8 cellular contexts compared by ENCODE assay signal in the genomic region with DNA sequence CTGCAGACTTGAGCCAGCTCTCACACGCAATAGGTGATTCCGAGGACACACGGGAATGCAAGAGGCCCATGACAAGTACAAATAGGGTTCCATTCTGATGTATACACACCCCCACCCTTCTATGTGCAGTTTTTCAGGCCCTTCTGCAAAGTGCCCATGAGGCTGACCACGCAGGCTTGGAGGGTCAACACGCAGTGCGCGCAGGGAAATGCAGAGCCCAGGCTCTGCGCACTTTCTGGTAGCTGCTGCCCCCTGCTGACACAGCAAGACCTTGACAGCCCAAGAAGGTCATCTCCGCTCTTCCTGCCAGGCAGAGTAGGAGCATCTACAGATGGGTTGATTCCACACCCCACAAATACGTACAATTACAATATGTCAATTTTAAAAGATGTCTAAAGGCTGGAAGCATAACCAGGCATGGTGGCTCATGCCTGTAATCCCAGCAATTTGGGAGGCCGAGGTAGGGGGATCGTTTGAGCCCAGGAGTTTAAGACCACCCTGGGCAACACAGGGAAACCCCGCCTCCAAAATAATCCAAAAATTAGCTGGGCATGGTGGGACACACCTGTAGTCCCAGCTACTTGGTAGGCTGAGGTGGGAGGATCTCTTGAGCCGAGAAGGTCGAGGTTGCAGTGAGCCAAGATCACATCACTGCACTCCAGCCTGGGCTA. TPM values are rescaled to one million over a fixed set of nuclear protein-coding genes. Genes with fewer than 3 reads are reported as not detected.
DNase-seq lines count a peak whose midpoint lies in the region; TF ChIP-seq lines count a peak whose summit lies in the region.

No MANE protein-coding gene starts in this region.

- peaks cover 0 to 9% (median 3%) of the 10 kb centered on the region in 3 donors for H3K27me3 Mint-ChIP-seq in immature natural killer cell (ENCODE audit: low read depth in 3 of 3)

- no peaks in the 10 kb centered on the region for H4K20me1 ChIP-seq in DOHH2 (ENCODE audit: control insufficient read depth, insufficient read depth, low read depth, low read length)

- H3K4me1 ChIP-seq in DOHH2 (ENCODE audit: control insufficient read depth, low read length) = peaks cover 30% of the 10 kb centered on the region

- in situ Hi-C loops in astrocyte of the spinal cord (cut with HindIII; ENCODE audit: low sequenced_read_pairs) = no loop called here

- peaks cover 0 to 3% (median 0%) of the 10 kb centered on the region in 6 donors for H3K9me3 Mint-ChIP-seq in immature natural killer cell

- no peak overlapping the region for H3K27ac ChIP-seq in DOHH2 (ENCODE audit: low read depth, low read length)

- H3K36me3 ChIP-seq in DOHH2 (ENCODE audit: control insufficient read depth, low read length) = no peaks in the 10 kb centered on the region

- H3K4me3 Mint-ChIP-seq in immature natural killer cell = no peak overlapping the region

- no peak overlapping the region for H3K4me2 ChIP-seq in DOHH2 (ENCODE audit: low read length)

- peaks cover 12% of the 10 kb centered on the region for H3F3A ChIP-seq in DOHH2 (ENCODE audit: control insufficient read depth, insufficient read depth)

- peaks cover 5% of the 10 kb centered on the region in 3 donors for H3K36me3 Mint-ChIP-seq in immature natural killer cell

- DNase-seq in GM20000 (ENCODE audit: low spot score) = peak; percentile 79
- DNase-seq in HK-2 (ENCODE audit: unreplicated experiment) = peak; percentile 44
- DNase-seq in SKM-1 (lab: John Stamatoyannopoulos, UW; ENCODE audit: unreplicated experiment) = peak; percentile 66
- DNase-seq in astrocyte of the spinal cord (ENCODE audit: low read depth, low spot score) = peak; percentile 35
- DNase-seq in immature natural killer cell = peak in 2 of 3 donors; percentile 17 to 18
- peak; percentile 61 to 72 for DNase-seq in stimulated activated CD4-positive, alpha-beta T cell treated with anti-CD3 and anti-CD28 coated beads, Interleukin-2, amount 100 ng/mL, for 24 hours
- no peak for DNase-seq in 8988T

- H3K4me3 ChIP-seq in DOHH2 (ENCODE audit: low read length) (no peak overlapping the region), astrocyte of the spinal cord (ENCODE audit: low read depth, low read length) (no peak overlapping the region)

- H3K79me2 ChIP-seq in DOHH2 (ENCODE audit: control insufficient read depth, low read length) = no peaks in the 10 kb centered on the region

- TF ChIP-seq CTCF in DOHH2 (IDR thresholded peaks at IDR 0.05; ENCODE audit: low read depth, low read length, poor library complexity, severe bottlenecking) (peak; percentile 93), GM20000 (IDR thresholded peaks at IDR 0.05; ENCODE audit: extremely low read depth, missing control alignments) (peak; percentile 89), astrocyte of the spinal cord (IDR thresholded peaks at IDR 0.05; ENCODE audit: low read depth, low read length) (peak; percentile 72)

- H3K27ac Mint-ChIP-seq in immature natural killer cell = no peak overlapping the region

- no peaks in the 10 kb centered on the region for H3K9me2 ChIP-seq in DOHH2 (replicated peaks; ENCODE audit: control insufficient read depth, low read length)

- H3K4me1 Mint-ChIP-seq in immature natural killer cell = peaks cover 10 to 14% of the 10 kb centered on the region in 2 donors

- no peaks in the 10 kb centered on the region for H3K27me3 ChIP-seq in DOHH2 (ENCODE audit: control insufficient read depth, low read length)

- no peaks in the 10 kb centered on the region for H3K9me3 ChIP-seq in DOHH2 (ENCODE audit: control insufficient read depth, insufficient read depth, low read length)

RNA-seq across cellular contexts. Expression of a gene that starts 18.5 kb away (rescaled TPM):
- polyA plus RNA-seq in immature natural killer cell = 1 to 10 TPM in 2 of 3 donors, under 1 TPM in 1; 0.46 to 5.9 (median 3.2) TPM

RNA-seq across cellular contexts. Expression of a gene that starts 30.8 kb away (rescaled TPM):
- polyA plus RNA-seq in immature natural killer cell = 10 to 100 TPM; 17.1 to 36.9 (median 29.3) TPM

RNA-seq across cellular contexts. Expression of a gene that starts 51.6 kb away (rescaled TPM):
- polyA plus RNA-seq in immature natural killer cell = not detected

RNA-seq across cellular contexts. Expression of a gene that starts 51.7 kb away (rescaled TPM):
- 10 to 100 TPM in 1 of 3 donors, 1 to 10 TPM in 2; 5.5 to 11.0 (median 7.7) TPM for polyA plus RNA-seq in immature natural killer cell
